8 cellular contexts compared by ENCODE assay signal in the genomic region with DNA sequence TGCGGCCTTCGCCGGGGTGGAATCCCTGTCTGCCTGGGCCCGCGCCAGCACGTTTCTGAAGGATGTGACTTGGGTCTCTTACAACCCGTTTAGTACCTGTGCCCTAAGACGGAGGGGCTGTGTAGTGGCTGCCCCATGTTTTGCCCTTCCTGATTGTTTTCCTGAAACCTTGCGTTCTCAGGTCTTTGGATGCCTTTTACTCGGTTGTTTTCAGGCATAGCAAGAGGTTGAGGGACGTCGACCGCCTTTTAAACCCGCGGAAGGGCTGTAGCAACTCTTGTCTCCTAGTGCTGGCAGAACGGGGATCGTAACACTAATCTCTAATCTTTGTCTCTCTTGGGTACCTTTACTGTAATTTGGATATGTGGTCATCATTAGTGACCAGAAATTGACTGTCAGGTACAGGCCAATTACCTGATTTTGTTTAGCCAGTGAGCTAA. TPM values are rescaled to one million over a fixed set of nuclear protein-coding genes. Genes with fewer than 3 reads are reported as not detected.
A peak's percentile ranks its signal among the peaks of the same experiment; 100 is the strongest.
DNase-seq lines count a peak whose midpoint lies in the region; ATAC-seq and TF ChIP-seq lines count a peak whose summit lies in the region.

No MANE protein-coding gene starts in this region.

- H3K4me1 ChIP-seq in tibial artery: peaks cover 0 to 19% (median 11%) of the 10 kb centered on the region in 4 donors

- DNase-seq in stimulated activated CD4-positive, alpha-beta T cell treated with anti-CD3 and anti-CD28 coated beads, Interleukin-2, amount 100 ng/mL, for 4 hours (ENCODE audit: low read depth): peak; percentile 2
- DNase-seq in stimulated activated CD4-positive, alpha-beta T cell treated with anti-CD3 and anti-CD28 coated beads, Interleukin-15, amount 100 ng/mL, for 24 hours: no peak
- no peak for DNase-seq in activated naive CD8-positive, alpha-beta T cell treated with anti-CD3 and anti-CD28 coated beads, Interleukin-2, amount 10 ng/mL, durations not matched to agents 7 days and 5 days
- DNase-seq in tibial artery (no peak), NCI-H2227 treated with DMSO at 0.1 percent for 48 hours (lab: John Stamatoyannopoulos, UW) (no peak), globus pallidus (ENCODE audit: low spot score) (no peak), GM10248 (ENCODE audit: extremely low spot score) (no peak)

- H3K4me1 Mint-ChIP-seq in activated naive CD8-positive, alpha-beta T cell treated with anti-CD3 and anti-CD28 coated beads, Interleukin-2, amount 10 ng/mL, durations not matched to agents 7 days and 5 days: peaks cover 23% of the 10 kb centered on the region

- H3K4me3 Mint-ChIP-seq in activated naive CD8-positive, alpha-beta T cell treated with anti-CD3 and anti-CD28 coated beads, Interleukin-2, amount 10 ng/mL, durations not matched to agents 7 days and 5 days: peak overlapping the region; percentile 93

- no peaks in the 10 kb centered on the region for H3K27me3 Mint-ChIP-seq in activated naive CD8-positive, alpha-beta T cell treated with anti-CD3 and anti-CD28 coated beads, Interleukin-2, amount 10 ng/mL, durations not matched to agents 7 days and 5 days

- H3K9me3 Mint-ChIP-seq in activated naive CD8-positive, alpha-beta T cell treated with anti-CD3 and anti-CD28 coated beads, Interleukin-2, amount 10 ng/mL, durations not matched to agents 7 days and 5 days: peaks cover 13% of the 10 kb centered on the region

- intact Hi-C loops in tibial artery (cut with DNase I; ENCODE audit: low total_unique reads): loop anchor here (2.0 kb wide), 1 partner anchor 72 kb away; a partner anchor contains a TSS

- no peaks in the 10 kb centered on the region for H3K27me3 ChIP-seq in layer of hippocampus (ENCODE audit: control insufficient read depth, insufficient read depth, low read length)
- H3K27me3 ChIP-seq in tibial artery: no peaks in the 10 kb centered on the region

- POLR2A ChIA-PET in activated naive CD8-positive, alpha-beta T cell treated with anti-CD3 and anti-CD28 coated beads, Interleukin-2, amount 10 ng/mL, durations not matched to agents 7 days and 5 days (lab: Charles Lee): no interaction called here
- POLR2A ChIA-PET in GM10248 (lab: Yijun Ruan, JAX): no interaction called here

- CTCF ChIA-PET in GM10248 (lab: Yijun Ruan, JAX): no interaction called here

- no peak for TF ChIP-seq CTCF in tibial artery (IDR thresholded peaks at IDR 0.05)
- TF ChIP-seq CTCF in GM10248 (IDR thresholded peaks at IDR 0.05; ENCODE audit: control extremely low read depth, extremely low read depth, low read depth, missing control alignments): no peak

- H3K4me3 ChIP-seq in tibial artery: peak overlapping the region; percentile 91

- no peaks in the 10 kb centered on the region for H3K36me3 ChIP-seq in tibial artery

- no peak for ATAC-seq in activated naive CD8-positive, alpha-beta T cell treated with anti-CD3 and anti-CD28 coated beads, Interleukin-2, amount 10 ng/mL, durations not matched to agents 7 days and 5 days (ENCODE audit: low read depth)

- H3K27ac ChIP-seq in layer of hippocampus (ENCODE audit: low read depth, low read length): peak overlapping the region; percentile 85
- peak overlapping the region; percentile 81 to 93 for H3K27ac ChIP-seq in tibial artery

- peaks cover 16% of the 10 kb centered on the region for H3K36me3 Mint-ChIP-seq in activated naive CD8-positive, alpha-beta T cell treated with anti-CD3 and anti-CD28 coated beads, Interleukin-2, amount 10 ng/mL, durations not matched to agents 7 days and 5 days

- no peaks in the 10 kb centered on the region for H3K9me3 ChIP-seq in tibial artery

- peak overlapping the region; percentile 96 for H3K27ac Mint-ChIP-seq in activated naive CD8-positive, alpha-beta T cell treated with anti-CD3 and anti-CD28 coated beads, Interleukin-2, amount 10 ng/mL, durations not matched to agents 7 days and 5 days

RNA-seq across cellular contexts. Expression of a gene that starts 0.7 kb away (rescaled TPM):
- total RNA-seq in activated naive CD8-positive, alpha-beta T cell treated with anti-CD3 and anti-CD28 coated beads, Interleukin-2, amount 10 ng/mL, durations not matched to agents 7 days and 5 days: 1 to 10 TPM; 5.0 to 5.3 TPM

RNA-seq across cellular contexts. Expression of a gene that starts 39.2 kb away (rescaled TPM):
- total RNA-seq in activated naive CD8-positive, alpha-beta T cell treated with anti-CD3 and anti-CD28 coated beads, Interleukin-2, amount 10 ng/mL, durations not matched to agents 7 days and 5 days: 1 to 10 TPM; 2.2 to 2.5 TPM
